ENCODE assay signal across 9 cellular contexts in the genomic region with DNA sequence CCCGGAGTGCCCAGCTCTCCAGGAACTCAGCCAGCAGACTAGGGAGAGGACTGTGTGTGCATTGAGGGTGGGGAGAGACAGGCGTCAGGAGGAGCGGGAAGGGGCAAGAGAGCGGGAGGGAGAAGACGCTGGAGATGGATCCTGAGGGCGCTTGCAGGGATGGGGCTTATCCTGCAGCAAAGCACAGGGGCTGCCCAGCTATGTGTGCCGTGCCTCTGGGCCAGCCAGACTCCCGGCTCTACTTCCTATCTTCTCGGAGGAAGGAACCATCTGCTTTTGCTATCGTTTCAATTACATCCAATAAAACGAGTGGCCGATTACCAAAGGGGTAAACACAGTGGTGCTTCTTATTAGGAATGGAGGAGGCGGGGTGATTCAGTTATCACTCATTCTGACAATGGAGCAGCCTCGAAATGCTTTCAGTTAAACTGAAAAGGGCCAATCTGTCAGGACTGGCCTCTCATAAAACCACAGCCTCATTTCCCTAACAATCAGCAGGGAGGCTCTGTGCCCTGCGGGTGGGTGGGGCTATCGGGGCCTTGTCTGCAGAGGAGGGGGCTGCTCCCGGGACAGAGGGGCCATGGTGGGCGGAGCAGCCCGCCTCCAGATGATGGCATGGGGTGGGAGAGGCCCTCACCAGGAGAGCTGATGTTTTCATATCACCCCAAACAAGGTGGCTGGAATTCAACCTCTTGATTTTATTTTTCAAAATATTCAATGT.
A peak's percentile ranks its signal among the peaks of the same experiment; 100 is the strongest.
DNase-seq lines count a peak whose midpoint lies in the region; ATAC-seq and TF ChIP-seq lines count a peak whose summit lies in the region.
"Had no signal": no experiment of that assay in that cellular context is flagged by ENCODE, and none has a peak within 500 bp of the region (broad histone marks: within the 10 kb centered on the region; RNA-seq: fewer than 3 reads in every experiment).

No MANE protein-coding gene starts in this region.

- H3K27me3 ChIP-seq in fibroblast of lung (ENCODE audit: control insufficient read depth, insufficient read depth, low read length) (no peaks in the 10 kb centered on the region), trophoblast cell (ENCODE audit: insufficient read depth, low read length) (no peaks in the 10 kb centered on the region)
- H3K27me3 ChIP-seq in CD4-positive, alpha-beta memory T cell (ENCODE audit: insufficient read depth, low read length) = no peaks in the 10 kb centered on the region

- no peak overlapping the region for H3K14ac ChIP-seq in trophoblast cell (ENCODE audit: low read length)

- H4K91ac ChIP-seq in trophoblast cell (ENCODE audit: low read depth, low read length) = no peak overlapping the region

- H3K4me3 Mint-ChIP-seq in CD4-positive, alpha-beta memory T cell = no peak overlapping the region

- CTCF ChIA-PET in OCI-LY7 (lab: Charles Lee; ENCODE audit: unreplicated experiment) = no interaction called here
- CTCF ChIA-PET in CD4-positive, alpha-beta memory T cell (lab: Charles Lee; ENCODE audit: partially characterized antibody) = no interaction called here

- TF ChIP-seq CTCF in OCI-LY7 (conservative IDR thresholded peaks at IDR 0.05; ENCODE audit: low read length) = no peak
- TF ChIP-seq CTCF in fibroblast of lung (conservative IDR thresholded peaks at IDR 0.05 in 1 of 2, IDR thresholded peaks at IDR 0.05 in 1 of 2; ENCODE audit: low read depth in 1 of 2, low read length in 2 of 2) = no peak

- no peak overlapping the region for H2BK120ac ChIP-seq in trophoblast cell (ENCODE audit: insufficient read depth, low read length, poor library complexity)

- no peaks in the 10 kb centered on the region for H3K79me2 ChIP-seq in OCI-LY7 (ENCODE audit: insufficient read depth, low read depth, low read length)
- H3K79me2 ChIP-seq in fibroblast of lung (ENCODE audit: control insufficient read depth, insufficient read depth, low read length) = no peaks in the 10 kb centered on the region
- H3K79me2 ChIP-seq in trophoblast cell (ENCODE audit: control insufficient read depth, insufficient read depth, low read length, poor library complexity) = no peaks in the 10 kb centered on the region

- no peaks in the 10 kb centered on the region for H3K79me1 ChIP-seq in trophoblast cell (ENCODE audit: low read length)

- H3K4me1 Mint-ChIP-seq in CD4-positive, alpha-beta memory T cell = no peaks in the 10 kb centered on the region

- H3K4me1 ChIP-seq in OCI-LY7 (ENCODE audit: insufficient read depth, low read length, poor library complexity, severe bottlenecking) = peaks cover 33% of the 10 kb centered on the region
- peaks cover 2% of the 10 kb centered on the region for H3K4me1 ChIP-seq in fibroblast of lung (ENCODE audit: control insufficient read depth, extremely low read depth, insufficient read depth, low read length)
- no peaks in the 10 kb centered on the region for H3K4me1 ChIP-seq in CD4-positive, alpha-beta memory T cell (ENCODE audit: insufficient read depth, low read length)
- peaks cover 1 to 6% of the 10 kb centered on the region in 2 experiments for H3K4me1 ChIP-seq in trophoblast cell (ENCODE audit: control insufficient read depth in 1 of 2, insufficient read depth in 2 of 2, low read length in 2 of 2)

- no peaks in the 10 kb centered on the region for H3K27me3 Mint-ChIP-seq in CD4-positive, alpha-beta memory T cell

- H3K4me3 ChIP-seq in OCI-LY7 (ENCODE audit: low read depth, low read length, poor library complexity, severe bottlenecking) (no peak overlapping the region), fibroblast of lung (replicated peaks in 1 of 4; ENCODE audit: control extremely low read depth in 1 of 4, insufficient read depth in 1 of 4, low read depth in 3 of 4, low read length in 4 of 4) (peak overlapping the region in 2 of 4 experiments; percentile 24 to 30), trophoblast cell (ENCODE audit: low read depth, low read length) (no peak overlapping the region)
- no peak overlapping the region for H3K4me3 ChIP-seq in CD4-positive, alpha-beta memory T cell (ENCODE audit: low read length in 2 of 2)

- no peak overlapping the region for H3K18ac ChIP-seq in trophoblast cell (ENCODE audit: low read length)

- POLR2A ChIA-PET in OCI-LY7 (lab: Charles Lee) = interaction anchor here (2.3 kb wide), 1 partner anchor 14 kb away, joined by 6 read pairs; no protein-coding TSS in a partner anchor
- POLR2A ChIA-PET in CD4-positive, alpha-beta memory T cell (lab: Charles Lee; ENCODE audit: partially characterized antibody) = no interaction called here

- H3K4me2 ChIP-seq in OCI-LY7 (ENCODE audit: low read length) = peak overlapping the region; percentile 17; the same call in 1 of the 2 replicates
- no peak overlapping the region for H3K4me2 ChIP-seq in fibroblast of lung (ENCODE audit: extremely low read depth, insufficient read depth, low read length)
- no peak overlapping the region for H3K4me2 ChIP-seq in trophoblast cell (ENCODE audit: low read length)

- peak; percentile 31 for DNase-seq in activated effector memory CD4-positive, alpha-beta T cell treated with anti-CD3 and anti-CD28 coated beads, Interleukin-2, amount 50 U/mL, for 16 hours
- no peak for DNase-seq in activated effector memory CD4-positive, alpha-beta T cell treated with Interleukin-2 at 50 U/mL for 16 hours
- peak; percentile 24 for DNase-seq in OCI-LY7 (ENCODE audit: low spot score)
- DNase-seq in fibroblast of lung (ENCODE audit: low read depth in 2 of 2) = peak; percentile 31 to 53
- no peak for DNase-seq in CD4-positive, alpha-beta memory T cell
- no peak for DNase-seq in trophoblast cell

- no peak overlapping the region for H3K4ac ChIP-seq in trophoblast cell (ENCODE audit: low read depth, low read length)

- H4K8ac ChIP-seq in trophoblast cell (ENCODE audit: low read depth, low read length) = no peak overlapping the region

- no peaks in the 10 kb centered on the region for H3K36me3 Mint-ChIP-seq in CD4-positive, alpha-beta memory T cell

- intact Hi-C loops in OCI-LY7 (cut with micrococcal nuclease; ENCODE audit: unreplicated experiment) = no loop called here
- intact Hi-C loops in CD4-positive, alpha-beta memory T cell (cut with micrococcal nuclease) = no loop called here

- H2BK12ac ChIP-seq in trophoblast cell (ENCODE audit: low read length) = no peak overlapping the region

- H3K36me3 ChIP-seq in OCI-LY7 (ENCODE audit: insufficient read depth, low read length) (no peaks in the 10 kb centered on the region), fibroblast of lung (ENCODE audit: control insufficient read depth, insufficient read depth, low read length) (no peaks in the 10 kb centered on the region), trophoblast cell (ENCODE audit: control insufficient read depth in 1 of 2, insufficient read depth in 2 of 2, low read length in 2 of 2) (no peaks in the 10 kb centered on the region)
- no peaks in the 10 kb centered on the region for H3K36me3 ChIP-seq in CD4-positive, alpha-beta memory T cell (ENCODE audit: insufficient read depth, low read length)

- H2BK5ac ChIP-seq in trophoblast cell (ENCODE audit: low read depth, low read length, poor library complexity) = no peak overlapping the region

- H2AFZ ChIP-seq in OCI-LY7 (ENCODE audit: low read length) (peak overlapping the region; percentile 24; the same call in 1 of the 2 replicates), fibroblast of lung (ENCODE audit: low read length) (peak overlapping the region; percentile 26), trophoblast cell (ENCODE audit: insufficient read depth, low read length, poor library complexity) (no peak overlapping the region)

- H3K27ac Mint-ChIP-seq in CD4-positive, alpha-beta memory T cell = no peak overlapping the region
- H3K27ac Mint-ChIP-seq: progenitor cell of endocrine pancreas had no signal

- BruUV-seq in OCI-LY7 (replicated peaks; lab: Mats Ljungman, UMichigan) = no TSS peak

- H2AK5ac ChIP-seq in trophoblast cell (ENCODE audit: low read length) = no peak overlapping the region

- H3K9me3 Mint-ChIP-seq in CD4-positive, alpha-beta memory T cell = no peaks in the 10 kb centered on the region

- no CpG with 5 or more reads among the region's 19 CpGs for WGBS in trophoblast cell (ENCODE audit: extremely low coverage, insufficient coverage, insufficient read length)

- H3K9me2 ChIP-seq in OCI-LY7 (ENCODE audit: insufficient read depth, low read length) = no peaks in the 10 kb centered on the region

- H4K12ac ChIP-seq in trophoblast cell (ENCODE audit: low read depth, low read length) = no peak overlapping the region

- no peak overlapping the region for H3K9ac ChIP-seq in fibroblast of lung (ENCODE audit: insufficient read depth, low read length)
- no peak overlapping the region for H3K9ac ChIP-seq in trophoblast cell (ENCODE audit: low read length)

- H4K20me1 ChIP-seq in OCI-LY7 (ENCODE audit: insufficient read depth, low read length) (no peaks in the 10 kb centered on the region), fibroblast of lung (ENCODE audit: control insufficient read depth, extremely low read depth, insufficient read depth, low read length) (no peaks in the 10 kb centered on the region)

- no peak overlapping the region for H3K23ac ChIP-seq in trophoblast cell (ENCODE audit: low read length)

- H3K27ac ChIP-seq in OCI-LY7 (ENCODE audit: low read depth, low read length, poor library complexity, severe bottlenecking) (no peak overlapping the region), fibroblast of lung (ENCODE audit: insufficient read depth, low read length) (no peak overlapping the region), trophoblast cell (ENCODE audit: low read depth, low read length) (no peak overlapping the region)
- H3K27ac ChIP-seq in CD4-positive, alpha-beta memory T cell (ENCODE audit: low read depth, low read length) = no peak overlapping the region

- no peaks in the 10 kb centered on the region for H3K9me3 ChIP-seq in OCI-LY7 (ENCODE audit: low read length)
- H3K9me3 ChIP-seq in fibroblast of lung (ENCODE audit: control insufficient read depth, insufficient read depth, low read depth, low read length) = no peaks in the 10 kb centered on the region
- H3K9me3 ChIP-seq in CD4-positive, alpha-beta memory T cell (ENCODE audit: control insufficient read depth in 1 of 2, low read length in 2 of 2) = no peaks in the 10 kb centered on the region
- peaks cover 2% of the 10 kb centered on the region for H3K9me3 ChIP-seq in trophoblast cell (ENCODE audit: insufficient read depth, low read depth, low read length)

- ATAC-seq in HG03565 (IDR thresholded peaks at IDR 0.05; ENCODE audit: unreplicated experiment) = no peak
- ATAC-seq in activated CD4-positive, CD25-positive, alpha-beta regulatory T cell treated with anti-CD3 and anti-CD28 coated beads, Interleukin-2, amount 50 U/mL, for 24 hours = no peak

Comparison
In these comparisons a context has a peak if more than half of its experiments do, and no peak if none do; other contexts are left out.
1. DNase-seq: peak in activated effector memory CD4-positive, alpha-beta T cell treated with anti-CD3 and anti-CD28 coated beads, Interleukin-2, amount 50 U/mL, for 16 hours (single experiment), OCI-LY7 (single experiment) and fibroblast of lung (2 of 2); none in activated effector memory CD4-positive, alpha-beta T cell treated with Interleukin-2 at 50 U/mL for 16 hours (single experiment), CD4-positive, alpha-beta memory T cell (0 of 5) and trophoblast cell (0 of 2).